Comparison of ENCODE assay signal across 1 cellular context in the genomic region with DNA sequence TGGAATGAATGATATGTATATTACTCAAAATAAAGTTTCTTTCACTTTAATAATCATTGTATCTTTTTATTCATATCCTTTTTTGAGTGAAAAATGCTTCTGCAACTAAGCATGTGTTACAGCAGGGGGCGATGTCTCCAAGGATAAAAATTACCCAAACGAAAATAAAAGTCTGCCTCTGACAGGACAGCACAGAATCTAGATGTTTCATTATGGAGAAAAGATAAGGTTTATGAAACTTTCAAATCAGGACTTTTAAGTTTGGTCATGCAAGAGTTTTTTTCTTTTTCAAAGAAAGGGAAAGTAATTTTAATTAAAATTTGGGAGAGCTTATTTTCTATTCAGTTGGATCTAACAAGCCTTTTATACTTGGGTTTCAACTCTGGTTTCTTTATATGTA.
TF ChIP-seq lines count a peak whose summit lies in the region.

No MANE protein-coding gene starts in this region.

TF ChIP-seq in HepG2, 621 proteins besides CTCF, POLR2A, EP300 and RAD21 (continued from another document):
- TF ChIP-seq, protein P1, sequence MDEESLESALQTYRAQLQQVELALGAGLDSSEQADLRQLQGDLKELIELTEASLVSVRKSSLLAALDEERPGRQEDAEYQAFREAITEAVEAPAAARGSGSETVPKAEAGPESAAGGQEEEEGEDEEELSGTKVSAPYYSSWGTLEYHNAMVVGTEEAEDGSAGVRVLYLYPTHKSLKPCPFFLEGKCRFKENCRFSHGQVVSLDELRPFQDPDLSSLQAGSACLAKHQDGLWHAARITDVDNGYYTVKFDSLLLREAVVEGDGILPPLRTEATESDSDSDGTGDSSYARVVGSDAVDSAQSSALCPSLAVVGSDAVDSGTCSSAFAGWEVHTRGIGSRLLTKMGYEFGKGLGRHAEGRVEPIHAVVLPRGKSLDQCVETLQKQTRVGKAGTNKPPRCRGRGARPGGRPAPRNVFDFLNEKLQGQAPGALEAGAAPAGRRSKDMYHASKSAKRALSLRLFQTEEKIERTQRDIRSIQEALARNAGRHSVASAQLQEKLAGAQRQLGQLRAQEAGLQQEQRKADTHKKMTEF (CRISPR knock-in tag; IDR thresholded peaks at IDR 0.05) = 0 out of 2 replicates have a peak, but pooled peaks have one; percentile 18
- peak; percentile 85 for TF ChIP-seq SMC3 (IDR thresholded peaks at IDR 0.05; ENCODE audit: low read length)
TF ChIP-seq in HepG2: peak in this region for 3.
